In the genomic region with DNA sequence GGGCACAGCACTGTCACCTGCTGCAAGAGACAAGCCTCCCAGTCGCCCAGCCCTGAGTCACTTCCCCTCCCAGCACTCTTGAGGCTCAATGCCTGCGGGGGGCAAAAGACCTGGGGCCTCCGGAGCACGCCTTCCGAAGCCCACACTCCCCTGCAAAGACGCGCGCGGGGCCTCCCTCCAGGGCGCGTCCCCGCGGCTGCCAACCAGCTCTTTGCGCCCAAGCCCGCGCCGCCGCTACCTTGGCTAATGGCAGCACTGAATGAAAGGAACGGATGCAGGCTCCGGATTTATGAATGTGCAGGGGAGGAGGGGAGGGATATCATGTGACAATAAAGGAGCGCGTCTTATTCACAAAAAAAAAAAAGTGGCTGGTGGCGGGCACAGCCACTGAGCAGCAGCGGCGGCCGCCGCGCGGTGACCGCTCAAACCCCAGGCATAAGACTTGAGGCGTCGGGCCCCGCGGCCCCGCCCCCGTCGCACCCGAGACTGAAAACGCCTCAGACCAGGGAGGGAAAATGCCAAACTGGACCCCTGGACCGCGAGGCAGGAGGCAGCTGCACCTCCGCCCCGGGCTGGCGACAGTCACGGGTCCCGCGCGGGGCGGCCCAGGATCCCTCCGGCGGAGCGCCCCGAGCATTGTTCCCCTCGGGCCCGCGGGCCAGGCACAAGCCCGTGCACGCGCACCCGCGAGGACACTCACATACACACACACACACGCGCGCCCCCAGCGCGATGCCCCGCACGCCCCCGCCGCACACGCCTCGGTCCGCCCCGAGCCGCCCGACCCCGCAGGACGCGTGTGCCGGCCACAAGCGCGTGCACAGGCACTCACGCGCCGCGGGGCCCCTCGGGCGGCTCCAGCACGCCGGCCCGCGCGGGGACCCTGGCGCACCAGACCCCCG, we compare ENCODE assay signal across 1 cellular context.
A peak's percentile ranks its signal among the peaks of the same experiment; 100 is the strongest.
TF ChIP-seq lines count a peak whose summit lies in the region.

No MANE protein-coding gene starts in this region.

TF ChIP-seq in HEK293, 187 proteins besides CTCF, POLR2A, EP300 and RAD21 (continued from another document):
- TF ChIP-seq, protein P1, sequence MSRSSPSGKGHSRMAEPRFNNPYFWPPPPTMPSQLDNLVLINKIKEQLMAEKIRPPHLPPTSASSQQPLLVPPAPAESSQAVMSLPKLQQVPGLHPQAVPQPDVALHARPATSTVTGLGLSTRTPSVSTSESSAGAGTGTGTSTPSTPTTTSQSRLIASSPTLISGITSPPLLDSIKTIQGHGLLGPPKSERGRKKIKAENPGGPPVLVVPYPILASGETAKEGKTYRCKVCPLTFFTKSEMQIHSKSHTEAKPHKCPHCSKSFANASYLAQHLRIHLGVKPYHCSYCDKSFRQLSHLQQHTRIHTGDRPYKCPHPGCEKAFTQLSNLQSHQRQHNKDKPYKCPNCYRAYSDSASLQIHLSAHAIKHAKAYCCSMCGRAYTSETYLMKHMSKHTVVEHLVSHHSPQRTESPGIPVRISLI (tag by site-specific recombination; IDR thresholded peaks at IDR 0.05): peak; percentile 91
- TF ChIP-seq, protein P2, sequence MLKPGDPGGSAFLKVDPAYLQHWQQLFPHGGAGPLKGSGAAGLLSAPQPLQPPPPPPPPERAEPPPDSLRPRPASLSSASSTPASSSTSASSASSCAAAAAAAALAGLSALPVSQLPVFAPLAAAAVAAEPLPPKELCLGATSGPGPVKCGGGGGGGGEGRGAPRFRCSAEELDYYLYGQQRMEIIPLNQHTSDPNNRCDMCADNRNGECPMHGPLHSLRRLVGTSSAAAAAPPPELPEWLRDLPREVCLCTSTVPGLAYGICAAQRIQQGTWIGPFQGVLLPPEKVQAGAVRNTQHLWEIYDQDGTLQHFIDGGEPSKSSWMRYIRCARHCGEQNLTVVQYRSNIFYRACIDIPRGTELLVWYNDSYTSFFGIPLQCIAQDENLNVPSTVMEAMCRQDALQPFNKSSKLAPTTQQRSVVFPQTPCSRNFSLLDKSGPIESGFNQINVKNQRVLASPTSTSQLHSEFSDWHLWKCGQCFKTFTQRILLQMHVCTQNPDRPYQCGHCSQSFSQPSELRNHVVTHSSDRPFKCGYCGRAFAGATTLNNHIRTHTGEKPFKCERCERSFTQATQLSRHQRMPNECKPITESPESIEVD (tag by site-specific recombination; IDR thresholded peaks at IDR 0.05): no peak
- no peak for TF ChIP-seq ZNF555 (tag by site-specific recombination; conservative IDR thresholded peaks at IDR 0.05)
- no peak for TF ChIP-seq ZNF654 (tag by site-specific recombination; IDR thresholded peaks at IDR 0.05; ENCODE audit: low read depth)
- no peak for TF ChIP-seq GLI2 (tag by site-specific recombination; IDR thresholded peaks at IDR 0.05; ENCODE audit: borderline replicate concordance, low read depth)
- TF ChIP-seq ZNF138 (tag by site-specific recombination; IDR thresholded peaks at IDR 0.05; ENCODE audit: borderline replicate concordance): no peak
- 0 out of 2 replicates have a peak, but pooled peaks have one; percentile 21 for TF ChIP-seq ZNF324 (tag by site-specific recombination; IDR thresholded peaks at IDR 0.05)
- TF ChIP-seq ZNF335 (tag by site-specific recombination; conservative IDR thresholded peaks at IDR 0.05): peak; percentile 83
- TF ChIP-seq FEZF1 (tag by site-specific recombination; IDR thresholded peaks at IDR 0.05): peak; percentile 59
- TF ChIP-seq REPIN1 (tag by site-specific recombination; IDR thresholded peaks at IDR 0.05; ENCODE audit: low read depth): no peak
- TF ChIP-seq ZNF202 (tag by site-specific recombination; IDR thresholded peaks at IDR 0.05; ENCODE audit: borderline replicate concordance): no peak
- TF ChIP-seq BCL11B (tag by site-specific recombination; IDR thresholded peaks at IDR 0.05; ENCODE audit: low read depth): no peak
- TF ChIP-seq, protein P3, sequence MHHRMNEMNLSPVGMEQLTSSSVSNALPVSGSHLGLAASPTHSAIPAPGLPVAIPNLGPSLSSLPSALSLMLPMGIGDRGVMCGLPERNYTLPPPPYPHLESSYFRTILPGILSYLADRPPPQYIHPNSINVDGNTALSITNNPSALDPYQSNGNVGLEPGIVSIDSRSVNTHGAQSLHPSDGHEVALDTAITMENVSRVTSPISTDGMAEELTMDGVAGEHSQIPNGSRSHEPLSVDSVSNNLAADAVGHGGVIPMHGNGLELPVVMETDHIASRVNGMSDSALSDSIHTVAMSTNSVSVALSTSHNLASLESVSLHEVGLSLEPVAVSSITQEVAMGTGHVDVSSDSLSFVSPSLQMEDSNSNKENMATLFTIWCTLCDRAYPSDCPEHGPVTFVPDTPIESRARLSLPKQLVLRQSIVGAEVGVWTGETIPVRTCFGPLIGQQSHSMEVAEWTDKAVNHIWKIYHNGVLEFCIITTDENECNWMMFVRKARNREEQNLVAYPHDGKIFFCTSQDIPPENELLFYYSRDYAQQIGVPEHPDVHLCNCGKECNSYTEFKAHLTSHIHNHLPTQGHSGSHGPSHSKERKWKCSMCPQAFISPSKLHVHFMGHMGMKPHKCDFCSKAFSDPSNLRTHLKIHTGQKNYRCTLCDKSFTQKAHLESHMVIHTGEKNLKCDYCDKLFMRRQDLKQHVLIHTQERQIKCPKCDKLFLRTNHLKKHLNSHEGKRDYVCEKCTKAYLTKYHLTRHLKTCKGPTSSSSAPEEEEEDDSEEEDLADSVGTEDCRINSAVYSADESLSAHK (tag by site-specific recombination; IDR thresholded peaks at IDR 0.05): no peak
- TF ChIP-seq ZNF140 (tag by site-specific recombination; IDR thresholded peaks at IDR 0.05): no peak
- TF ChIP-seq ZNF132 (tag by site-specific recombination; IDR thresholded peaks at IDR 0.05; ENCODE audit: borderline replicate concordance): no peak
- no peak for TF ChIP-seq ZNF350 (tag by site-specific recombination; IDR thresholded peaks at IDR 0.05)
- TF ChIP-seq ZNF76 (tag by site-specific recombination; IDR thresholded peaks at IDR 0.05; ENCODE audit: borderline replicate concordance, low read depth): peak; percentile 61; the same call in 1 of the 2 replicates
